ENCODE assay signal across 8 cellular contexts in the genomic region with DNA sequence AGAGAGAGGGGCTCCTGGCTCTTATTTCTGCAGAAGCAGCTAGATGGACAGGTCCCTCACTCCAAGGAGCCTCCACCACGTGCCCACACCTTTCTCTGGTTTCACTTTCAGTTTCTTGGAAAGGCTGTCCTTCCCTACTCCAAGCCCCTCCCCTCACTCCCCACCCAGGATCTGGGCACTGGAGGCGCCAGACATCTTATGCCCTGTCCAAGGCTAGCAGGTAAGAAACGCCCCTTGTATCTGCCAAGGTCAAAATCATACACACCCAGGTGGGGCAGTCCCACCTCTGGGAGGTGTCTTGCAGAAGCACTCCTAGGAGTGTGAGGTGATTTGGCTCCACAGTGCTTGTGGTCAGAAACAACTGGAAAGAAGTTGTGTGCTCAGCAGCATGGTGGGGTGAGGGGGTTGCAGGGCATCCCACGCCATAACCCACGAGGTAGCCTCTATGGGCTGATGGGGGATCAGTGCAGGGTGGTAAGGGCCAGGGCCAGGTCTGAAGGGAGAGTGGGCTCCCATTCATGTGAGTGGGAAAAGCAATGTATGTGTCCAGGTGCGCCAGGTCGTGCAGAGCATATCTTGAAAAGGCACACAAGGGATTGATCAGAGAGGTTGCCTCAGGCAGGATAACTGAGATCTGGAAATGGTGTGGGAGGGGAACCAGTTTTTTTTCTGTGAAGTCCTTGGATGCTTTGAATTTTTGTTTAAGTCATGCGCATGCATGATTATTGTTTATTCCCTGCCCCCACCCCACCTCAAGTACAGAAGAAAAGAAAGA. TPM values are rescaled to one million over a fixed set of nuclear protein-coding genes. Genes with fewer than 3 reads are reported as not detected.
DNase-seq lines count a peak whose midpoint lies in the region; ATAC-seq, FAIRE-seq and TF ChIP-seq lines count a peak whose summit lies in the region.

No MANE protein-coding gene starts in this region.

- H3K36me3 Mint-ChIP-seq in WTC11, result no peaks in the 10 kb centered on the region; the same call in 1 of the 2 replicates

- H3K4me1 ChIP-seq in tibial nerve, result peaks cover 0 to 24% (median 11%) of the 10 kb centered on the region in 4 donors

- peak overlapping the region in 1 of 4 donors; percentile 5 for H3K4me3 ChIP-seq in tibial nerve

- ATAC-seq in WTC11 (peak; percentile 3; the same call in 1 of the 2 replicates), HG02759 (IDR thresholded peaks at IDR 0.05; ENCODE audit: unreplicated experiment) (no peak)

- POLR2A ChIA-PET in WTC11 (lab: Charles Lee), result interaction anchor here (0.6 to 2.9 kb wide), 3 partner anchors 15 to 915 kb away, joined by 3 to 27 read pairs (median 3); a partner anchor contains a TSS

- no peaks in the 10 kb centered on the region for H3K9me3 Mint-ChIP-seq in WTC11

- H3K36me3 ChIP-seq in tibial nerve, result no peaks in the 10 kb centered on the region

- DNase-seq in ACHN (peak; percentile 79), GM12892 (ENCODE audit: insufficient read length) (no peak), WTC11 (ENCODE audit: low spot score) (peak; percentile 53), iPS-NIHi7 (ENCODE audit: extremely low spot score) (peak; percentile 45), NCI-H82 (lab: John Stamatoyannopoulos, UW) (no peak), SIG-M5 (lab: John Stamatoyannopoulos, UW) (no peak), tibial nerve (ENCODE audit: low spot score in 2 of 2) (no peak)

- no peak for TF ChIP-seq CTCF in WTC11 (IDR thresholded peaks at IDR 0.05)
- no peak for TF ChIP-seq CTCF in tibial nerve (IDR thresholded peaks at IDR 0.05)

- TF ChIP-seq POLR2A in GM12892 (IDR thresholded peaks at IDR 0.05; ENCODE audit: low read depth, low read length) (no peak), tibial nerve (IDR thresholded peaks at IDR 0.05) (no peak)

- WGBS in tibial nerve, 2 donors, result 45 to 48% methylated on average over 8 of the region's 8 CpGs

- no peaks in the 10 kb centered on the region for H3K9me3 ChIP-seq in tibial nerve

- H3K4me3 Mint-ChIP-seq in WTC11, result peak overlapping the region; percentile 50

- no peaks in the 10 kb centered on the region for H3K27me3 Mint-ChIP-seq in WTC11 (ENCODE audit: low read depth)

- CTCF ChIA-PET in WTC11 (lab: Charles Lee), result interaction anchor here (0.9 to 1.8 kb wide), 6 partner anchors 12 to 59 kb away, joined by 3 to 8 read pairs (median 4); a partner anchor contains a TSS

- peak; percentile 30 for FAIRE-seq in GM12892 (lab: Jason Lieb, UNC)

- no peak for TF ChIP-seq EP300 in tibial nerve (IDR thresholded peaks at IDR 0.05)

- H3K27ac ChIP-seq in tibial nerve, result peak overlapping the region in 1 of 4 donors; percentile 44

- H3K27me3 ChIP-seq in tibial nerve, result no peaks in the 10 kb centered on the region

- H3K27ac Mint-ChIP-seq in WTC11, result peak overlapping the region; percentile 98

- in situ Hi-C loops in ACHN (cut with HindIII; ENCODE audit: low pct_ligation_motif_present, low pct_unique_long_range_greater_than_20kb, low sequenced_read_pairs), result no loop called here

- H3K4me1 Mint-ChIP-seq in WTC11, result peaks cover 71% of the 10 kb centered on the region

TF ChIP-seq in WTC11, 78 proteins besides CTCF, POLR2A, EP300 and RAD21 (continues in another document):
- TF ChIP-seq RELA (CRISPR knock-in tag; IDR thresholded peaks at IDR 0.05; ENCODE audit: borderline replicate concordance) (no peak), NFE2L1 (CRISPR knock-in tag; IDR thresholded peaks at IDR 0.05) (peak; percentile 55; the same call in 1 of the 2 replicates), ZNF263 (CRISPR knock-in tag; IDR thresholded peaks at IDR 0.05; ENCODE audit: low read depth) (no peak), TEAD1 (CRISPR knock-in tag; IDR thresholded peaks at IDR 0.05) (peak; percentile 91), EMX1 (CRISPR knock-in tag; IDR thresholded peaks at IDR 0.05) (no peak), TP53 (CRISPR knock-in tag; IDR thresholded peaks at IDR 0.05) (0 out of 2 replicates have a peak, but pooled peaks have one; percentile 51), ESRRA (CRISPR knock-in tag; IDR thresholded peaks at IDR 0.05; ENCODE audit: borderline replicate concordance) (no peak)
- TF ChIP-seq, protein P1, sequence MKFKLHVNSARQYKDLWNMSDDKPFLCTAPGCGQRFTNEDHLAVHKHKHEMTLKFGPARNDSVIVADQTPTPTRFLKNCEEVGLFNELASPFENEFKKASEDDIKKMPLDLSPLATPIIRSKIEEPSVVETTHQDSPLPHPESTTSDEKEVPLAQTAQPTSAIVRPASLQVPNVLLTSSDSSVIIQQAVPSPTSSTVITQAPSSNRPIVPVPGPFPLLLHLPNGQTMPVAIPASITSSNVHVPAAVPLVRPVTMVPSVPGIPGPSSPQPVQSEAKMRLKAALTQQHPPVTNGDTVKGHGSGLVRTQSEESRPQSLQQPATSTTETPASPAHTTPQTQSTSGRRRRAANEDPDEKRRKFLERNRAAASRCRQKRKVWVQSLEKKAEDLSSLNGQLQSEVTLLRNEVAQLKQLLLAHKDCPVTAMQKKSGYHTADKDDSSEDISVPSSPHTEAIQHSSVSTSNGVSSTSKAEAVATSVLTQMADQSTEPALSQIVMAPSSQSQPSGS (CRISPR knock-in tag; IDR thresholded peaks at IDR 0.05; ENCODE audit: borderline replicate concordance, low read depth), result no peak
- TF ChIP-seq, protein P2, sequence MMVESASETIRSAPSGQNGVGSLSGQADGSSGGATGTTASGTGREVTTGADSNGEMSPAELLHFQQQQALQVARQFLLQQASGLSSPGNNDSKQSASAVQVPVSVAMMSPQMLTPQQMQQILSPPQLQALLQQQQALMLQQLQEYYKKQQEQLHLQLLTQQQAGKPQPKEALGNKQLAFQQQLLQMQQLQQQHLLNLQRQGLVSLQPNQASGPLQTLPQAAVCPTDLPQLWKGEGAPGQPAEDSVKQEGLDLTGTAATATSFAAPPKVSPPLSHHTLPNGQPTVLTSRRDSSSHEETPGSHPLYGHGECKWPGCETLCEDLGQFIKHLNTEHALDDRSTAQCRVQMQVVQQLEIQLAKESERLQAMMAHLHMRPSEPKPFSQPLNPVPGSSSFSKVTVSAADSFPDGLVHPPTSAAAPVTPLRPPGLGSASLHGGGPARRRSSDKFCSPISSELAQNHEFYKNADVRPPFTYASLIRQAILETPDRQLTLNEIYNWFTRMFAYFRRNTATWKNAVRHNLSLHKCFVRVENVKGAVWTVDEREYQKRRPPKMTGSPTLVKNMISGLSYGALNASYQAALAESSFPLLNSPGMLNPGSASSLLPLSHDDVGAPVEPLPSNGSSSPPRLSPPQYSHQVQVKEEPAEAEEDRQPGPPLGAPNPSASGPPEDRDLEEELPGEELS (CRISPR knock-in tag; IDR thresholded peaks at IDR 0.05), result 0 out of 2 replicates have a peak, but pooled peaks have one; percentile 37
- TF ChIP-seq, protein P3, sequence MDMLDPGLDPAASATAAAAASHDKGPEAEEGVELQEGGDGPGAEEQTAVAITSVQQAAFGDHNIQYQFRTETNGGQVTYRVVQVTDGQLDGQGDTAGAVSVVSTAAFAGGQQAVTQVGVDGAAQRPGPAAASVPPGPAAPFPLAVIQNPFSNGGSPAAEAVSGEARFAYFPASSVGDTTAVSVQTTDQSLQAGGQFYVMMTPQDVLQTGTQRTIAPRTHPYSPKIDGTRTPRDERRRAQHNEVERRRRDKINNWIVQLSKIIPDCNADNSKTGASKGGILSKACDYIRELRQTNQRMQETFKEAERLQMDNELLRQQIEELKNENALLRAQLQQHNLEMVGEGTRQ (CRISPR knock-in tag; IDR thresholded peaks at IDR 0.05), result peak; percentile 70
- TF ChIP-seq, protein P4, sequence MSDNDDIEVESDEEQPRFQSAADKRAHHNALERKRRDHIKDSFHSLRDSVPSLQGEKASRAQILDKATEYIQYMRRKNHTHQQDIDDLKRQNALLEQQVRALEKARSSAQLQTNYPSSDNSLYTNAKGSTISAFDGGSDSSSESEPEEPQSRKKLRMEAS (CRISPR knock-in tag; IDR thresholded peaks at IDR 0.05), result peak; percentile 60; the same call in 1 of the 2 replicates
- TF ChIP-seq, protein P5, sequence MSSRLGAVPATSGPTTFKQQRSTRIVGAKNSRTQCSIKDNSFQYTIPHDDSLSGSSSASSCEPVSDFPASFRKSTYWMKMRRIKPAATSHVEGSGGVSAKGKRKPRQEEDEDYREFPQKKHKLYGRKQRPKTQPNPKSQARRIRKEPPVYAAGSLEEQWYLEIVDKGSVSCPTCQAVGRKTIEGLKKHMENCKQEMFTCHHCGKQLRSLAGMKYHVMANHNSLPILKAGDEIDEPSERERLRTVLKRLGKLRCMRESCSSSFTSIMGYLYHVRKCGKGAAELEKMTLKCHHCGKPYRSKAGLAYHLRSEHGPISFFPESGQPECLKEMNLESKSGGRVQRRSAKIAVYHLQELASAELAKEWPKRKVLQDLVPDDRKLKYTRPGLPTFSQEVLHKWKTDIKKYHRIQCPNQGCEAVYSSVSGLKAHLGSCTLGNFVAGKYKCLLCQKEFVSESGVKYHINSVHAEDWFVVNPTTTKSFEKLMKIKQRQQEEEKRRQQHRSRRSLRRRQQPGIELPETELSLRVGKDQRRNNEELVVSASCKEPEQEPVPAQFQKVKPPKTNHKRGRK (CRISPR knock-in tag; IDR thresholded peaks at IDR 0.05; ENCODE audit: borderline replicate concordance), result no peak
- TF ChIP-seq, protein P6, sequence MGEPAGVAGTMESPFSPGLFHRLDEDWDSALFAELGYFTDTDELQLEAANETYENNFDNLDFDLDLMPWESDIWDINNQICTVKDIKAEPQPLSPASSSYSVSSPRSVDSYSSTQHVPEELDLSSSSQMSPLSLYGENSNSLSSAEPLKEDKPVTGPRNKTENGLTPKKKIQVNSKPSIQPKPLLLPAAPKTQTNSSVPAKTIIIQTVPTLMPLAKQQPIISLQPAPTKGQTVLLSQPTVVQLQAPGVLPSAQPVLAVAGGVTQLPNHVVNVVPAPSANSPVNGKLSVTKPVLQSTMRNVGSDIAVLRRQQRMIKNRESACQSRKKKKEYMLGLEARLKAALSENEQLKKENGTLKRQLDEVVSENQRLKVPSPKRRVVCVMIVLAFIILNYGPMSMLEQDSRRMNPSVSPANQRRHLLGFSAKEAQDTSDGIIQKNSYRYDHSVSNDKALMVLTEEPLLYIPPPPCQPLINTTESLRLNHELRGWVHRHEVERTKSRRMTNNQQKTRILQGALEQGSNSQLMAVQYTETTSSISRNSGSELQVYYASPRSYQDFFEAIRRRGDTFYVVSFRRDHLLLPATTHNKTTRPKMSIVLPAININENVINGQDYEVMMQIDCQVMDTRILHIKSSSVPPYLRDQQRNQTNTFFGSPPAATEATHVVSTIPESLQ (CRISPR knock-in tag; IDR thresholded peaks at IDR 0.05), result no peak

RNA-seq across cellular contexts. Expression of a gene that starts 31.8 kb away (rescaled TPM):
- polyA plus RNA-seq in GM12892 (2012; ENCODE audit: missing spikeins), result not detected
- total RNA-seq in WTC11 (2021) (0.48 TPM in 1 of 3 replicates, not detected in the others), tibial nerve (not detected)

RNA-seq across cellular contexts. Expression of a gene that starts 32.4 kb away (rescaled TPM):
- 25.7 TPM for polyA plus RNA-seq in GM12892 (2012; ENCODE audit: missing spikeins)
- total RNA-seq in WTC11 (2021), result 77.2 to 83.4 TPM (median 79.0 TPM) in 3 replicates
- total RNA-seq in tibial nerve, result 1 to 10 TPM in 3 of 4 donors, not detected in 1; 1.3 to 4.0 (median 2.0) TPM

RNA-seq across cellular contexts. Expression of a gene that starts 36.6 kb away (rescaled TPM):
- polyA plus RNA-seq in GM12892 (2012; ENCODE audit: missing spikeins), result 0.61 TPM
- not detected in 3 replicates for total RNA-seq in WTC11 (2021)
- total RNA-seq in tibial nerve, result not detected

RNA-seq across cellular contexts. Expression of a gene that starts 39.5 kb away (rescaled TPM):
- polyA plus RNA-seq in GM12892 (2012; ENCODE audit: missing spikeins), result not detected
- not detected in 3 replicates for total RNA-seq in WTC11 (2021)
- total RNA-seq in tibial nerve, result not detected

RNA-seq across cellular contexts. Expression of a gene that starts 43.8 kb away (rescaled TPM):
- 0.81 TPM for polyA plus RNA-seq in GM12892 (2012; ENCODE audit: missing spikeins)
- total RNA-seq in WTC11 (2021) (not detected in 3 replicates), tibial nerve (not detected)

Comparison
In these comparisons a context has a peak if more than half of its experiments do, and no peak if none do; other contexts are left out.
1. DNase-seq: peak in ACHN (single experiment), WTC11 (single experiment) and iPS-NIHi7 (single experiment); none in GM12892 (single experiment), NCI-H82 (single experiment), SIG-M5 (single experiment) and tibial nerve (0 of 2).
2. RNA of a gene that starts 32.4 kb away (total RNA-seq): 77.2 to 83.4 TPM in WTC11; 1.3 to 4.0 TPM in tibial nerve; every median in the first group is over 10 times any median in the second.